Comparison of ENCODE assay signal across 8 cellular contexts in the genomic region with DNA sequence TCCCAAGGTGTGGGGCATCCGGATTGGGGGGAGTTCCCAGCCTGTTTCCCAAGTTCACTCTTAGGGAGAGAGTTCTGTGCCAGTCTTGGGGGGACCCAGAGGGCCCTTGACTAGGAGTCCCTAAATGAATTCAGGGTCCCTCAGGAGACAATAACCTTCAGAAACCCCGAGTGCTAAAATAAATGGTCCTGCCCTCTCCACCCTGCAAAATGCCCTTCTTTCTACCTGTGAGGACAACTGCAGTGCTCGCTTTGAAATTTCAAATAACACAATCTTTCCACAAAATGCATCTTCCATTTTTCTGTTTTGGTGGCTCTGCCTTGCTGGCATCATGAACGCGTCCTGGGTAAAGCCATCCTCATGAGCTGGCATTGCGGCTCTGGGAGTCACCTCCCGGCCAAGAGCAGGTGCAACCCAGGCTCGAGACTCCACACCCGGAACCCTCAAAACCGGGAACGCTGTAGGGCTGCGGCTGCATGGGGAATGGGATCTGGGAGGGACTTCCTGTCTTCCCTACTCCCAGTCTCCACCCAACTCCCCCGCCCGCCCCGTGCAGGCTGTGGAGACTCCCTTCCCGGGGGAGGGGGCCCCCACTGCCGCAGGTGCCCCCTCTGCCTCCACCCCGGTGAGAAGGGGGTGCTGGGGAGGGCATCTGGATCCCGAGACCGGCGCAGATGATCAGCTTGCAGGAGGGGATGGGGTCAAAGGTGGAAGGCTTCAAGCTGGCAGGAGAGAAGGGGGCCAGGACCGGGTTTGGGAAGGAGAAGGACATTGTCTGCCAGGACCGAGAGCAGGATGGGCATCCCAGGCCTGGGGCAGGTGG. TPM values are rescaled to one million over a fixed set of nuclear protein-coding genes. Genes with fewer than 3 reads are reported as not detected.
DNase-seq lines count a peak whose midpoint lies in the region; ATAC-seq and TF ChIP-seq lines count a peak whose summit lies in the region.

A gene (plus strand): TSS at position 529 of the 823 bp plus-strand sequence. CDS start 845 bp downstream, outside the sequence.

- peaks cover 2% of the 10 kb centered on the region in 2 donors for H3K4me1 Mint-ChIP-seq in natural killer cell

- H3K4me3 ChIP-seq in cardiac fibroblast (replicated peaks in 1 of 2; ENCODE audit: low read depth in 2 of 2, low read length in 2 of 2) (peak within 1 kb of the TSS; percentile 60 to 76), smooth muscle cell (peak within 1 kb of the TSS; percentile 81)

- peaks cover 6% of the 10 kb centered on the region for H3K79me2 ChIP-seq in smooth muscle cell (ENCODE audit: low read depth)

- H3K36me3 Mint-ChIP-seq in natural killer cell: no peaks in the 10 kb centered on the region

- peak within 1 kb of the TSS; percentile 66 for H3K9ac ChIP-seq in smooth muscle cell (ENCODE audit: low read depth)

- H3F3A ChIP-seq in smooth muscle cell (ENCODE audit: low read depth): no peaks in the 10 kb centered on the region

- intact Hi-C loops in natural killer cell (cut with micrococcal nuclease): no loop called here

- no peaks in the 10 kb centered on the region for H4K20me1 ChIP-seq in smooth muscle cell (ENCODE audit: low read depth)

- peak; percentile 43 for TF ChIP-seq POLR2A in GM18505 (IDR thresholded peaks at IDR 0.05; ENCODE audit: borderline replicate concordance, extremely low read depth, insufficient read depth, insufficient read length)

- DNase-seq in NCI-H345 (lab: John Stamatoyannopoulos, UW) (peak; percentile 90), cardiac fibroblast (ENCODE audit: low read depth in 2 of 2) (peak; percentile 74 to 78), iris pigment epithelial cell (ENCODE audit: low read depth) (peak; percentile 68), smooth muscle cell (lab: John Stamatoyannopoulos, UW; ENCODE audit: unreplicated experiment) (peak; percentile 11), natural killer cell (no peak)

- H3K4me1 ChIP-seq in smooth muscle cell (ENCODE audit: low read depth): peaks cover 13% of the 10 kb centered on the region

- ATAC-seq in GM18505 (IDR thresholded peaks at IDR 0.05; ENCODE audit: unreplicated experiment) (no peak), HG03565 (IDR thresholded peaks at IDR 0.05; ENCODE audit: unreplicated experiment) (no peak), natural killer cell (no peak), GM19395 (IDR thresholded peaks at IDR 0.05; ENCODE audit: unreplicated experiment) (no peak)

- H3K27me3 ChIP-seq in smooth muscle cell (ENCODE audit: low read depth): no peaks in the 10 kb centered on the region

- H3K9me3 Mint-ChIP-seq in natural killer cell: no peaks in the 10 kb centered on the region

- H3K9me3 ChIP-seq in smooth muscle cell (replicated peaks; ENCODE audit: low read depth): no peaks in the 10 kb centered on the region

- 9% methylated on average over 23 of the region's 23 CpGs for WGBS in smooth muscle cell (ENCODE audit: low lambda C conversion rate)

- no peak within 1 kb of the TSS for H3K27ac ChIP-seq in smooth muscle cell (ENCODE audit: low read depth)

- H3K36me3 ChIP-seq in smooth muscle cell (ENCODE audit: low read depth): no peaks in the 10 kb centered on the region

- no peaks in the 10 kb centered on the region for H3K27me3 Mint-ChIP-seq in natural killer cell (ENCODE audit: low read depth in 2 of 2)

- TF ChIP-seq CTCF in cardiac fibroblast (IDR thresholded peaks at IDR 0.05; ENCODE audit: low read depth, low read length) (no peak), smooth muscle cell (IDR thresholded peaks at IDR 0.05; ENCODE audit: borderline replicate concordance, insufficient read depth, poor library complexity, severe bottlenecking) (no peak), natural killer cell (IDR thresholded peaks at IDR 0.05) (no peak)

- peak within 1 kb of the TSS; percentile 93 for H2AFZ ChIP-seq in smooth muscle cell (ENCODE audit: low read depth)

- peak within 1 kb of the TSS; percentile 96 for H3K4me2 ChIP-seq in smooth muscle cell

- no peak within 1 kb of the TSS for H3K4me3 Mint-ChIP-seq in natural killer cell

- no peak within 1 kb of the TSS for H3K27ac Mint-ChIP-seq in natural killer cell

RNA-seq across cellular contexts. Expression of the gene that starts here (rescaled TPM):
- total RNA-seq in smooth muscle cell (7.2 and 7.9 TPM in 2 replicates), natural killer cell (under 1 TPM in 1 of 3 donors, not detected in 2; 0.16 TPM)
- polyA plus RNA-seq in smooth muscle cell: 11.9 and 12.8 TPM in 2 replicates
